29 cellular contexts compared by ENCODE assay signal in genomic region chr3:51221959-51222358, GRCh38.
"Had no signal": no experiment of that assay in that cellular context is flagged by ENCODE, and none has a peak within 500 bp of the region (broad histone marks: within the 10 kb centered on the region; RNA-seq: fewer than 3 reads in every experiment).

No MANE protein-coding gene starts in this region.

- H3K4me3 ChIP-seq: coronary artery, dorsolateral prefrontal cortex had no signal

- H3K9me3 Mint-ChIP-seq: activated CD4-positive, alpha-beta memory T cell treated with anti-CD3 and anti-CD28 coated beads, Interleukin-2, amount 10 ng/mL, durations not matched to agents 7 days and 5 days; activated CD4-positive, alpha-beta T cell treated with anti-CD3 and anti-CD28 coated beads, Interleukin-2, amount 10 ng/mL, durations not matched to agents 7 days and 5 days; activated naive CD4-positive, alpha-beta T cell treated with anti-CD3 and anti-CD28 coated beads, Interleukin-2, amount 10 ng/mL, durations not matched to agents 7 days and 5 days; activated naive CD4-positive, alpha-beta T cell treated with anti-CD3 and anti-CD28 coated beads, Interleukin-2, amount 50 U/mL, for 72 hours; activated naive CD8-positive, alpha-beta T cell treated with anti-CD3 and anti-CD28 coated beads, Interleukin-2, amount 10 ng/mL, durations not matched to agents 7 days and 5 days; activated T-cell treated with anti-CD3 and anti-CD28 coated beads, Interleukin-2, amount 50 U/mL, for 24 hours; activated T-cell treated with anti-CD3 and anti-CD28 coated beads, Interleukin-2, amount 50 U/mL, for 72 hours; central memory CD8-positive, alpha-beta T cell; dendritic cell treated with granulocyte-macrophage colony-stimulating factor and Interleukin-4, amounts not matched to agents 40 ng/mL and 50 ng/mL, for 4 days; endodermal cell; T-helper 2 cell treated with Interferon-gamma antibody and Interleukin-4, amounts not matched to agents 5 μg/mL and 100 μg/mL, for 36 hours; WTC11 had no signal

- H3K36me3 ChIP-seq: brain microvascular endothelial cell had no signal

- H3K27me3 Mint-ChIP-seq: activated CD4-positive, alpha-beta memory T cell treated with anti-CD3 and anti-CD28 coated beads, Interleukin-2, amount 10 ng/mL, durations not matched to agents 7 days and 5 days; activated CD4-positive, alpha-beta T cell treated with anti-CD3 and anti-CD28 coated beads, Interleukin-2, amount 10 ng/mL, durations not matched to agents 7 days and 5 days; activated naive CD4-positive, alpha-beta T cell treated with anti-CD3 and anti-CD28 coated beads, Interleukin-2, amount 10 ng/mL, durations not matched to agents 7 days and 5 days; activated naive CD8-positive, alpha-beta T cell treated with anti-CD3 and anti-CD28 coated beads, Interleukin-2, amount 10 ng/mL, durations not matched to agents 7 days and 5 days; activated T-cell treated with anti-CD3 and anti-CD28 coated beads, Interleukin-2, amount 50 U/mL, for 24 hours; central memory CD8-positive, alpha-beta T cell; T-helper 17 cell had no signal

- H3K27me3 ChIP-seq: brain microvascular endothelial cell, dorsolateral prefrontal cortex had no signal

- H3K27ac Mint-ChIP-seq: activated CD4-positive, alpha-beta memory T cell treated with anti-CD3 and anti-CD28 coated beads, Interleukin-2, amount 10 ng/mL, durations not matched to agents 7 days and 5 days; activated CD4-positive, alpha-beta T cell treated with anti-CD3 and anti-CD28 coated beads, Interleukin-2, amount 10 ng/mL, durations not matched to agents 7 days and 5 days; activated naive CD4-positive, alpha-beta T cell treated with anti-CD3 and anti-CD28 coated beads, Interleukin-2, amount 10 ng/mL, durations not matched to agents 7 days and 5 days; activated naive CD4-positive, alpha-beta T cell treated with anti-CD3 and anti-CD28 coated beads, Interleukin-2, amount 50 U/mL, for 72 hours; activated naive CD8-positive, alpha-beta T cell treated with anti-CD3 and anti-CD28 coated beads, Interleukin-2, amount 10 ng/mL, durations not matched to agents 7 days and 5 days; activated T-cell treated with anti-CD3 and anti-CD28 coated beads, Interleukin-2, amount 50 U/mL, for 24 hours; activated T-cell treated with anti-CD3 and anti-CD28 coated beads, Interleukin-2, amount 50 U/mL, for 72 hours; dendritic cell treated with granulocyte-macrophage colony-stimulating factor and Interleukin-4, amounts not matched to agents 40 ng/mL and 50 ng/mL, for 4 days; endodermal cell; T-helper 17 cell; T-helper 2 cell treated with Interferon-gamma antibody and Interleukin-4, amounts not matched to agents 5 μg/mL and 100 μg/mL, for 36 hours; WTC11 had no signal

- H3K27ac ChIP-seq: brain microvascular endothelial cell, coronary artery, dorsolateral prefrontal cortex had no signal

- H3K4me3 Mint-ChIP-seq: activated CD4-positive, alpha-beta memory T cell treated with anti-CD3 and anti-CD28 coated beads, Interleukin-2, amount 10 ng/mL, durations not matched to agents 7 days and 5 days; activated CD4-positive, alpha-beta T cell treated with anti-CD3 and anti-CD28 coated beads, Interleukin-2, amount 10 ng/mL, durations not matched to agents 7 days and 5 days; activated naive CD4-positive, alpha-beta T cell treated with anti-CD3 and anti-CD28 coated beads, Interleukin-2, amount 10 ng/mL, durations not matched to agents 7 days and 5 days; activated naive CD8-positive, alpha-beta T cell treated with anti-CD3 and anti-CD28 coated beads, Interleukin-2, amount 10 ng/mL, durations not matched to agents 7 days and 5 days; activated T-cell treated with anti-CD3 and anti-CD28 coated beads, Interleukin-2, amount 50 U/mL, for 24 hours; activated T-cell treated with anti-CD3 and anti-CD28 coated beads, Interleukin-2, amount 50 U/mL, for 72 hours; central memory CD8-positive, alpha-beta T cell; dendritic cell treated with granulocyte-macrophage colony-stimulating factor and Interleukin-4, amounts not matched to agents 40 ng/mL and 50 ng/mL, for 4 days; endodermal cell; T-helper 17 cell; T-helper 2 cell treated with Interferon-gamma antibody and Interleukin-4, amounts not matched to agents 5 μg/mL and 100 μg/mL, for 36 hours; WTC11 had no signal

- ATAC-seq: activated naive CD4-positive, alpha-beta T cell treated with anti-CD3 and anti-CD28 coated beads, Interleukin-2, amount 50 U/mL, for 72 hours; activated T-cell treated with anti-CD3 and anti-CD28 coated beads, Interleukin-2, amount 50 U/mL, for 72 hours; esophagus mucosa; T-helper 17 cell; WTC11 had no signal

- DNase-seq: activated CD4-positive, alpha-beta memory T cell treated with anti-CD3 and anti-CD28 coated beads, Interleukin-2, amount 10 ng/mL, durations not matched to agents 7 days and 5 days; activated CD4-positive, alpha-beta T cell treated with anti-CD3 and anti-CD28 coated beads for 1 hour; activated CD4-positive, alpha-beta T cell treated with anti-CD3 and anti-CD28 coated beads for 4 hours; activated CD4-positive, alpha-beta T cell treated with anti-CD3 and anti-CD28 coated beads, Interleukin-2, amount 10 ng/mL, durations not matched to agents 7 days and 5 days; activated CD4-positive, alpha-beta T cell treated with anti-CD3 and anti-CD28 coated beads, Interleukin-2, amount 50 U/mL, for 4 hours; activated CD8-positive, alpha-beta memory T cell treated with anti-CD3 and anti-CD28 coated beads, Interleukin-2, amount 50 U/mL, for 48 hours; activated gamma-delta T cell; activated naive CD4-positive, alpha-beta T cell; activated naive CD4-positive, alpha-beta T cell treated with anti-CD3 and anti-CD28 coated beads, Interleukin-2, amount 10 ng/mL, durations not matched to agents 7 days and 5 days; activated naive CD8-positive, alpha-beta T cell treated with anti-CD3 and anti-CD28 coated beads, Interleukin-2, amount 10 ng/mL, durations not matched to agents 7 days and 5 days; activated T-cell treated with anti-CD3 and anti-CD28 coated beads for 4 hours; activated T-cell treated with anti-CD3 and anti-CD28 coated beads, Interleukin-2, amount 50 U/mL, for 24 hours; activated T-cell treated with anti-CD3 and anti-CD28 coated beads, Interleukin-2, amount 50 U/mL, for 72 hours; anterior cingulate cortex; brain microvascular endothelial cell; dorsolateral prefrontal cortex; effector memory CD4-positive, alpha-beta T cell; endodermal cell; foreskin fibroblast; head of caudate nucleus; T-helper 17 cell; T1000 had no signal

- H3K4me1 Mint-ChIP-seq: activated CD4-positive, alpha-beta T cell treated with anti-CD3 and anti-CD28 coated beads, Interleukin-2, amount 10 ng/mL, durations not matched to agents 7 days and 5 days; activated naive CD4-positive, alpha-beta T cell treated with anti-CD3 and anti-CD28 coated beads, Interleukin-2, amount 10 ng/mL, durations not matched to agents 7 days and 5 days had no signal

- H3K36me3 Mint-ChIP-seq: activated naive CD4-positive, alpha-beta T cell treated with anti-CD3 and anti-CD28 coated beads, Interleukin-2, amount 10 ng/mL, durations not matched to agents 7 days and 5 days; activated naive CD4-positive, alpha-beta T cell treated with anti-CD3 and anti-CD28 coated beads, Interleukin-2, amount 50 U/mL, for 72 hours; activated naive CD8-positive, alpha-beta T cell treated with anti-CD3 and anti-CD28 coated beads, Interleukin-2, amount 10 ng/mL, durations not matched to agents 7 days and 5 days; WTC11 had no signal
